In genomic region chr17:81033535-81034167, GRCh38 we compare ENCODE assay signal across 8 cellular contexts. TPM values are rescaled to one million over a fixed set of nuclear protein-coding genes. Genes with fewer than 3 reads are reported as not detected.
DNase-seq lines count a peak whose midpoint lies in the region; ATAC-seq and TF ChIP-seq lines count a peak whose summit lies in the region.

No MANE protein-coding gene starts in this region.

- TF ChIP-seq EP300 in gastroesophageal sphincter (IDR thresholded peaks at IDR 0.05) (no peak), sigmoid colon (IDR thresholded peaks at IDR 0.05) (no peak)

- H3K4me1 ChIP-seq in gastroesophageal sphincter (peaks cover 0 to 55% (median 29%) of the 10 kb centered on the region in 3 donors), sigmoid colon (peaks cover 0 to 43% (median 41%) of the 10 kb centered on the region in 4 donors)

- H3K27me3 ChIP-seq in H7 (ENCODE audit: control insufficient read depth, insufficient read depth, low read length), result peaks cover 12% of the 10 kb centered on the region
- peaks cover 16% of the 10 kb centered on the region for H3K27me3 ChIP-seq in gastroesophageal sphincter
- peaks cover 0 to 1% (median 0%) of the 10 kb centered on the region in 3 donors for H3K27me3 ChIP-seq in sigmoid colon

- H3K4me3 ChIP-seq in H7 (ENCODE audit: insufficient read depth, low read depth, low read length), result peak overlapping the region; percentile 61
- peak overlapping the region; percentile 68 to 70 for H3K4me3 ChIP-seq in gastroesophageal sphincter
- H3K4me3 ChIP-seq in sigmoid colon, result peak overlapping the region; percentile 44 to 67 (median 62)

- peak overlapping the region in 3 of 4 donors; percentile 64 to 83 (median 65) for H3K27ac ChIP-seq in gastroesophageal sphincter
- peak overlapping the region in 3 of 4 donors; percentile 58 to 73 (median 61) for H3K27ac ChIP-seq in sigmoid colon

- H3K4me3 Mint-ChIP-seq in T-cell, result peak overlapping the region; percentile 74 to 81 (median 79)

- TF ChIP-seq POLR2A in gastroesophageal sphincter (IDR thresholded peaks at IDR 0.05) (no peak), sigmoid colon (IDR thresholded peaks at IDR 0.05) (no peak)

- TF ChIP-seq CTCF in gastroesophageal sphincter (IDR thresholded peaks at IDR 0.05) (no peak), sigmoid colon (IDR thresholded peaks at IDR 0.05) (no peak)

- DNase-seq in H7, result no peak
- no peak for DNase-seq in T-cell
- DNase-seq in sigmoid colon, result no peak
- no peak for DNase-seq in OCI-M2 (lab: John Stamatoyannopoulos, UW; ENCODE audit: unreplicated experiment)
- DNase-seq in NCI-H1092 (lab: John Stamatoyannopoulos, UW), result no peak

- H3K4me1 Mint-ChIP-seq in T-cell, result peaks cover 22 to 30% (median 27%) of the 10 kb centered on the region in 3 donors

- H3K9me3 Mint-ChIP-seq in T-cell, result no peaks in the 10 kb centered on the region

- H3K36me3 ChIP-seq in H7 (replicated peaks; ENCODE audit: control insufficient read depth, insufficient read depth, low read length), result no peaks in the 10 kb centered on the region
- H3K36me3 ChIP-seq in gastroesophageal sphincter, result peaks cover 0 to 25% of the 10 kb centered on the region in 2 donors
- H3K36me3 ChIP-seq in sigmoid colon, result peaks cover 0 to 11% (median 0%) of the 10 kb centered on the region in 4 donors

- POLR2A ChIA-PET in T-cell (lab: Charles Lee), result interaction anchor here in 1 of 2 donors (0.6 kb wide), 1 partner anchor 263 kb away, joined by 3 read pairs; no protein-coding TSS in a partner anchor

- peak overlapping the region in 1 of 2 donors; percentile 23 for H3K27ac Mint-ChIP-seq in T-cell

- no peaks in the 10 kb centered on the region for H3K36me3 Mint-ChIP-seq in T-cell

- CTCF ChIA-PET in T-cell (lab: Charles Lee), result no interaction called here

- no peaks in the 10 kb centered on the region for H3K9me3 ChIP-seq in gastroesophageal sphincter
- no peaks in the 10 kb centered on the region for H3K9me3 ChIP-seq in sigmoid colon

- WGBS in gastroesophageal sphincter (ENCODE audit: low coverage in 1 of 2), 2 donors, result 9 to 20% methylated on average over 6 to 13 of the region's 22 CpGs
- WGBS in sigmoid colon, 2 donors, result 8 to 16% methylated on average over 22 of the region's 22 CpGs

- ATAC-seq in T-cell (replicated peaks in 1 of 4) (no peak), gastroesophageal sphincter (no peak), HG02981 (IDR thresholded peaks at IDR 0.05; ENCODE audit: unreplicated experiment) (no peak), HG03342 (IDR thresholded peaks at IDR 0.05; ENCODE audit: unreplicated experiment) (no peak)

- H3K27me3 Mint-ChIP-seq in T-cell, result peaks cover 0 to 18% of the 10 kb centered on the region in 2 donors

- intact Hi-C loops in sigmoid colon (cut with DNase I), result loop anchor here (10.0 kb wide), 1 partner anchor 191 kb away; the partner anchor contains the start of gene CEP131

RNA-seq across cellular contexts. Expression of gene BAIAP2, which starts 1.3 kb away (rescaled TPM):
- total RNA-seq in H7 (2014; rRNA removed; shearing (Covaris generic)), result 14.9 and 19.5 TPM in 2 replicates
- total RNA-seq in T-cell (10 to 100 TPM in 3 of 5 donors, 1 to 10 TPM in 2; 6.3 to 12.0 (median 10.1) TPM), gastroesophageal sphincter (10 to 100 TPM; 32.7 to 54.9 (median 40.6) TPM), sigmoid colon (10 to 100 TPM; 32.6 to 52.3 (median 50.9) TPM)
- polyA plus RNA-seq in sigmoid colon, result 10 to 100 TPM in 2 of 3 donors, 1 to 10 TPM in 1; 6.5 to 17.2 (median 14.4) TPM

RNA-seq across cellular contexts. Expression of gene CHMP6, which starts 42.0 kb away (rescaled TPM):
- 13.0 and 15.0 TPM in 2 replicates for total RNA-seq in H7 (2014; rRNA removed; shearing (Covaris generic))
- total RNA-seq in T-cell (10 to 100 TPM; 25.0 to 48.9 (median 43.2) TPM), gastroesophageal sphincter (10 to 100 TPM; 17.6 to 26.0 (median 19.0) TPM), sigmoid colon (10 to 100 TPM; 15.7 to 28.2 (median 22.2) TPM)
- polyA plus RNA-seq in sigmoid colon, result 10 to 100 TPM; 36.3 to 40.4 (median 37.2) TPM
